In genomic region chr17:39688475-39688835, GRCh38 we compare ENCODE assay signal across 1 cellular context.
TF ChIP-seq lines count a peak whose summit lies in the region.

No MANE protein-coding gene starts in this region.

TF ChIP-seq in SK-N-SH, 30 proteins besides CTCF, POLR2A, EP300 and RAD21 (continued from another document):
- TF ChIP-seq REST (IDR thresholded peaks at IDR 0.05; ENCODE audit: low read depth, low read length) (no peak), FOXJ3 (CRISPR knock-in tag; IDR thresholded peaks at IDR 0.05) (no peak), GABPA (IDR thresholded peaks at IDR 0.05; ENCODE audit: low read depth) (no peak), USF1 (IDR thresholded peaks at IDR 0.05; ENCODE audit: borderline replicate concordance, low read depth) (no peak), RFX5 (IDR thresholded peaks at IDR 0.05; ENCODE audit: low read length) (no peak), ZBTB33 (IDR thresholded peaks at IDR 0.05; ENCODE audit: borderline replicate concordance, low read depth) (no peak), SMC3 (IDR thresholded peaks at IDR 0.05; ENCODE audit: low read depth, low read length) (no peak), CHD2 (IDR thresholded peaks at IDR 0.05; ENCODE audit: low read length, partially characterized antibody) (no peak), MXI1 (IDR thresholded peaks at IDR 0.05; ENCODE audit: low read depth, low read length) (no peak), JUND (IDR thresholded peaks at IDR 0.05) (no peak), IRF3 (IDR thresholded peaks at IDR 0.05; ENCODE audit: low read depth, low read length) (no peak), TEAD4 (IDR thresholded peaks at IDR 0.05; ENCODE audit: borderline replicate concordance, insufficient read depth) (no peak), PBX3 (IDR thresholded peaks at IDR 0.05) (no peak), TCF12 (IDR thresholded peaks at IDR 0.05) (no peak)
